ENCODE assay signal across 12 cellular contexts in genomic region chr15:78046796-78047341, GRCh38. TPM values are rescaled to one million over a fixed set of nuclear protein-coding genes. Genes with fewer than 3 reads are reported as not detected.
DNase-seq lines count a peak whose midpoint lies in the region; TF ChIP-seq lines count a peak whose summit lies in the region.
"Had no signal": no experiment of that assay in that cellular context is flagged by ENCODE, and none has a peak within 500 bp of the region (broad histone marks: within the 10 kb centered on the region; RNA-seq: fewer than 3 reads in every experiment).

No MANE protein-coding gene starts in this region.

- TF ChIP-seq CTCF in uterus (IDR thresholded peaks at IDR 0.05) = no peak
- TF ChIP-seq CTCF in GM13976 (IDR thresholded peaks at IDR 0.05; ENCODE audit: borderline replicate concordance, control extremely low read depth, extremely low read depth, insufficient read depth, missing control alignments) = no peak

- no peak overlapping the region for H3K4me3 ChIP-seq in uterus

- DNase-seq in stimulated activated CD4-positive, alpha-beta T cell treated with anti-CD3 and anti-CD28 coated beads, Interleukin-15, amount 100 ng/mL, for 24 hours = peak; percentile 43
- DNase-seq in stimulated activated CD4-positive, alpha-beta T cell treated with anti-CD3 and anti-CD28 coated beads, Interleukin-4, amount 100 ng/mL, for 4 hours = no peak
- peak; percentile 30 for DNase-seq in activated naive CD8-positive, alpha-beta T cell treated with anti-CD3 and anti-CD28 coated beads for 36 hours
- DNase-seq in medulla oblongata (ENCODE audit: extremely low spot score) = peak; percentile 41
- DNase-seq in uterus = no peak
- no peak for DNase-seq in GM13976 (ENCODE audit: low spot score)
- DNase-seq in GM19238 (ENCODE audit: insufficient read length, low spot score) = no peak
- DNase-seq in G401 (ENCODE audit: low spot score) = no peak
- DNase-seq: activated CD4-positive, CD25-positive, alpha-beta regulatory T cell treated with anti-CD3 and anti-CD28 coated beads, Interleukin-2, amount 50 U/mL, for 72 hours had no signal

- peak overlapping the region; percentile 68 to 71 for H3K27ac ChIP-seq in uterus

- TF ChIP-seq POLR2A in uterus (IDR thresholded peaks at IDR 0.05) = no peak

- H3K4me1 Mint-ChIP-seq in activated naive CD8-positive, alpha-beta T cell treated with anti-CD3 and anti-CD28 coated beads for 36 hours = peaks cover 95% of the 10 kb centered on the region

- no peaks in the 10 kb centered on the region for H3K9me3 Mint-ChIP-seq in activated naive CD8-positive, alpha-beta T cell treated with anti-CD3 and anti-CD28 coated beads for 36 hours
- H3K9me3 Mint-ChIP-seq: stimulated activated memory B cell treated with anti-CD40 and anti-IgM and Interleukin-4, amounts not matched to agents 10 μg/mL and 1 μg/mL and 100 μg/mL, for 72 hours had no signal

- H3K27ac Mint-ChIP-seq in activated naive CD8-positive, alpha-beta T cell treated with anti-CD3 and anti-CD28 coated beads for 36 hours = peak overlapping the region; percentile 97
- H3K27ac Mint-ChIP-seq: stimulated activated memory B cell treated with anti-CD40 and anti-IgM and Interleukin-4, amounts not matched to agents 10 μg/mL and 1 μg/mL and 100 μg/mL, for 72 hours had no signal

- intact Hi-C loops in uterus (cut with DNase I; ENCODE audit: low total_unique reads) = no loop called here

- H3K36me3 Mint-ChIP-seq in activated naive CD8-positive, alpha-beta T cell treated with anti-CD3 and anti-CD28 coated beads for 36 hours = peaks cover 48% of the 10 kb centered on the region

- H3K4me3 Mint-ChIP-seq in activated naive CD8-positive, alpha-beta T cell treated with anti-CD3 and anti-CD28 coated beads for 36 hours = peak overlapping the region; percentile 40
- H3K4me3 Mint-ChIP-seq: stimulated activated memory B cell treated with anti-CD40 and anti-IgM and Interleukin-4, amounts not matched to agents 10 μg/mL and 1 μg/mL and 100 μg/mL, for 72 hours had no signal

- no peaks in the 10 kb centered on the region for H3K27me3 ChIP-seq in uterus

- peaks cover 6 to 7% of the 10 kb centered on the region in 2 donors for H3K4me1 ChIP-seq in uterus

- in situ Hi-C loops in GM13976 (cut with MboI; ENCODE audit: low sequenced_read_pairs, unreplicated experiment) = no loop called here
- in situ Hi-C loops in G401 (cut with HindIII; ENCODE audit: low sequenced_read_pairs) = no loop called here

- no peaks in the 10 kb centered on the region for H3K9me3 ChIP-seq in uterus

- H3K36me3 ChIP-seq in uterus = no peaks in the 10 kb centered on the region

- H3K27me3 Mint-ChIP-seq in activated naive CD8-positive, alpha-beta T cell treated with anti-CD3 and anti-CD28 coated beads for 36 hours = no peaks in the 10 kb centered on the region
- H3K27me3 Mint-ChIP-seq: stimulated activated memory B cell treated with anti-CD40 and anti-IgM and Interleukin-4, amounts not matched to agents 10 μg/mL and 1 μg/mL and 100 μg/mL, for 72 hours had no signal

RNA-seq across cellular contexts. Expression of gene TBC1D2B, which starts 30.6 kb away (rescaled TPM):
- total RNA-seq in activated naive CD8-positive, alpha-beta T cell treated with anti-CD3 and anti-CD28 coated beads for 36 hours = 10 to 100 TPM; 39.4 to 44.1 TPM
- 10 to 100 TPM; 27.7 to 89.0 (median 57.9) TPM for total RNA-seq in uterus
- 9.7 and 13.9 TPM in 2 replicates for total RNA-seq in G401 (2014; rRNA removed; shearing (Covaris generic))

RNA-seq across cellular contexts. Expression of gene SH2D7, which starts 45.5 kb away (rescaled TPM):
- not detected for total RNA-seq in activated naive CD8-positive, alpha-beta T cell treated with anti-CD3 and anti-CD28 coated beads for 36 hours
- total RNA-seq in uterus = not detected
- total RNA-seq in G401 (2014; rRNA removed; shearing (Covaris generic)) = not detected in 2 replicates
- total RNA-seq: OCI-LY7, pulmonary artery endothelial cell had no signal

Comparison
In these comparisons a context has a peak if more than half of its experiments do, and no peak if none do; other contexts are left out.
1. DNase-seq: peak in stimulated activated CD4-positive, alpha-beta T cell treated with anti-CD3 and anti-CD28 coated beads, Interleukin-15, amount 100 ng/mL, for 24 hours (single experiment), activated naive CD8-positive, alpha-beta T cell treated with anti-CD3 and anti-CD28 coated beads for 36 hours (single experiment) and medulla oblongata (single experiment); none in stimulated activated CD4-positive, alpha-beta T cell treated with anti-CD3 and anti-CD28 coated beads, Interleukin-4, amount 100 ng/mL, for 4 hours (0 of 2), uterus (0 of 2), GM13976 (single experiment), GM19238 (single experiment) and G401 (single experiment).